Comparison of ENCODE assay signal across 8 cellular contexts in genomic region chr7:76234931-76235441, GRCh38. TPM values are rescaled to one million over a fixed set of nuclear protein-coding genes. Genes with fewer than 3 reads are reported as not detected.
DNase-seq lines count a peak whose midpoint lies in the region; ATAC-seq and TF ChIP-seq lines count a peak whose summit lies in the region.

No MANE protein-coding gene starts in this region.

- no peak overlapping the region for H3K9ac ChIP-seq in endodermal cell (ENCODE audit: extremely low read depth, low read length, poor library complexity, severe bottlenecking)

- H3K27ac ChIP-seq in endodermal cell (ENCODE audit: low read depth, low read length) = peak overlapping the region; percentile 32

- in situ Hi-C loops in ACHN (cut with HindIII; ENCODE audit: low pct_ligation_motif_present, low pct_unique_long_range_greater_than_20kb, low sequenced_read_pairs) = no loop called here

- peak overlapping the region; percentile 39 for H3K4me3 Mint-ChIP-seq in endodermal cell

- H3K9me3 Mint-ChIP-seq in endodermal cell = no peaks in the 10 kb centered on the region

- intact Hi-C loops in mucosa of descending colon (cut with DNase I, micrococcal nuclease) = no loop called here

- peaks cover 44% of the 10 kb centered on the region for H3K27me3 Mint-ChIP-seq in endodermal cell (ENCODE audit: insufficient read depth)

- no peak overlapping the region for H3K27ac Mint-ChIP-seq in endodermal cell

- H3K4me3 ChIP-seq in endodermal cell (ENCODE audit: low read length) (peak overlapping the region; percentile 64), mucosa of descending colon (no peak overlapping the region)

- H3K36me3 Mint-ChIP-seq in endodermal cell (ENCODE audit: low read depth) = no peaks in the 10 kb centered on the region

- no peak for TF ChIP-seq CTCF in GM20000 (IDR thresholded peaks at IDR 0.05; ENCODE audit: extremely low read depth, missing control alignments)
- TF ChIP-seq CTCF in endodermal cell (conservative IDR thresholded peaks at IDR 0.05) = no peak
- TF ChIP-seq CTCF in mucosa of descending colon (IDR thresholded peaks at IDR 0.05) = no peak

- H3K9me3 ChIP-seq in endodermal cell (ENCODE audit: control insufficient read depth, low read length) = no peaks in the 10 kb centered on the region
- H3K9me3 ChIP-seq in mucosa of descending colon = no peaks in the 10 kb centered on the region

- H3K4me1 ChIP-seq in endodermal cell (ENCODE audit: control insufficient read depth, insufficient read depth, low read length) (no peaks in the 10 kb centered on the region), mucosa of descending colon (ENCODE audit: low read depth) (peaks cover 7% of the 10 kb centered on the region)

- WGBS in endodermal cell (ENCODE audit: insufficient coverage in 1 of 2, insufficient read length in 1 of 2), 2 experiments = 10 to 11% methylated on average over 13 to 48 of the region's 48 CpGs

- peak; percentile 99 for ATAC-seq in mucosa of descending colon

- no peaks in the 10 kb centered on the region for H3K27me3 ChIP-seq in endodermal cell (ENCODE audit: control insufficient read depth, insufficient read depth, low read length, poor library complexity, severe bottlenecking)

- H3K4me1 Mint-ChIP-seq in endodermal cell = peaks cover 11% of the 10 kb centered on the region

- H3K36me3 ChIP-seq in endodermal cell (ENCODE audit: control insufficient read depth, insufficient read depth, low read length) (no peaks in the 10 kb centered on the region), mucosa of descending colon (ENCODE audit: low read depth) (no peaks in the 10 kb centered on the region)

- DNase-seq in ACHN = peak; percentile 93
- DNase-seq in GM20000 (ENCODE audit: low spot score) = peak; percentile 90
- DNase-seq in NCI-H69 (lab: John Stamatoyannopoulos, UW) = peak; percentile 98
- peak; percentile 62 for DNase-seq in activated CD8-positive, alpha-beta memory T cell treated with anti-CD3 and anti-CD28 coated beads, Interleukin-2, amount 50 U/mL, for 4 hours
- peak; percentile 99 for DNase-seq in endodermal cell
- DNase-seq in mucosa of descending colon = peak; percentile 80 to 92 (median 84)
- peak; percentile 73 for DNase-seq in stimulated activated CD8-positive, alpha-beta memory T cell treated with anti-CD3 and anti-CD28 coated beads, Interleukin-4, amount 100 ng/mL, for 24 hours (ENCODE audit: low read depth)
- DNase-seq in RKO (ENCODE audit: low spot score) = no peak

RNA-seq across cellular contexts. Expression of gene SRRM3, which starts 33.3 kb away (rescaled TPM):
- total RNA-seq in endodermal cell = 1 to 10 TPM; 4.1 to 5.0 TPM
- 17.7 TPM for polyA plus RNA-seq in endodermal cell (2013, experiment 1 of 2)
- 15.9 TPM for polyA plus RNA-seq in endodermal cell (2013, experiment 2 of 2)
- total RNA-seq in mucosa of descending colon = 1 to 10 TPM in 1 of 3 donors, under 1 TPM in 2; 0.43 to 3.2 (median 0.67) TPM
